1 cellular context compared by ENCODE assay signal in the genomic region with DNA sequence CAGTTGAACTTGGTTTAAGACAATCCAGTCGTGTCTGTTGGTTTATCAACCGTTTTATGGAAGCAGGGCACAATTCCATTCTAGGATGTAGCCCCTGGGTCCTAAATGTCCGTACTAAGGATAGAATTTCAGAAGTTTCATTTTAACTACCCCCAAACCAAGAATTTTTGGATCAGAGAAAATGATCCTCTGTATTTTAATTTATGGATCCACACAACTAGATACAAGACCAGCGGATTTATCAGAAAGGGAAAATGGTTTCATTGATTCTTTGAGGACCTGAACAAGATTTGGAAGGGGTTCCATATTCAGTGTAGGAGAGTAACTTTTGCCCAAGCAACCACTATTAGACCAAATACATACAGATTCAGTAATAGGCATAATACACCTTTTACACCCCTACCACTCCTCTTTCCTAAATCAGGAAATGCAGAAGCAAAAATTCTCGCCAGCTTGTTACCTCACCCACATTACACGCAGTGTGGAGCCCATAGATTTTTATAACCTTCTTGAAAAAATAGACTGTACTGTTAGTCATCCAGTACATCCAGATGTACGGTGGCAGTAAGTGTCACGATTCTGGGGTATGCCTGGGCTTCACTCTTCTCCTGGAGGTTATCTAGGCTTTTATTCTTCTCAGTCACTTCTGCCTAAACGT.
TF ChIP-seq lines count a peak whose summit lies in the region.

No MANE protein-coding gene starts in this region.

TF ChIP-seq in GM12878, 131 proteins besides CTCF, POLR2A, EP300 and RAD21:
- TF ChIP-seq JUND (IDR thresholded peaks at IDR 0.05; ENCODE audit: low read depth, low read length) (no peak), SMAD1 (IDR thresholded peaks at IDR 0.05; ENCODE audit: low read depth, partially characterized antibody) (no peak), ZNF384 (IDR thresholded peaks at IDR 0.05; ENCODE audit: borderline replicate concordance, low read depth, low read length) (no peak), SMARCA5 (IDR thresholded peaks at IDR 0.05) (no peak), RB1 (IDR thresholded peaks at IDR 0.05; ENCODE audit: borderline replicate concordance) (no peak), PAX8 (IDR thresholded peaks at IDR 0.05) (no peak), FOXK2 (IDR thresholded peaks at IDR 0.05) (no peak), YY1 (IDR thresholded peaks at IDR 0.05; ENCODE audit: low read depth, low read length) (no peak), ETV6 (conservative IDR thresholded peaks at IDR 0.05 in 1 of 2, IDR thresholded peaks at IDR 0.05 in 1 of 2; ENCODE audit: borderline replicate concordance in 1 of 2, low read depth in 1 of 2) (no peak), ZNF622 (IDR thresholded peaks at IDR 0.05) (no peak), FOXM1 (IDR thresholded peaks at IDR 0.05; ENCODE audit: low read depth, low read length) (no peak)
- TF ChIP-seq, protein P1, sequence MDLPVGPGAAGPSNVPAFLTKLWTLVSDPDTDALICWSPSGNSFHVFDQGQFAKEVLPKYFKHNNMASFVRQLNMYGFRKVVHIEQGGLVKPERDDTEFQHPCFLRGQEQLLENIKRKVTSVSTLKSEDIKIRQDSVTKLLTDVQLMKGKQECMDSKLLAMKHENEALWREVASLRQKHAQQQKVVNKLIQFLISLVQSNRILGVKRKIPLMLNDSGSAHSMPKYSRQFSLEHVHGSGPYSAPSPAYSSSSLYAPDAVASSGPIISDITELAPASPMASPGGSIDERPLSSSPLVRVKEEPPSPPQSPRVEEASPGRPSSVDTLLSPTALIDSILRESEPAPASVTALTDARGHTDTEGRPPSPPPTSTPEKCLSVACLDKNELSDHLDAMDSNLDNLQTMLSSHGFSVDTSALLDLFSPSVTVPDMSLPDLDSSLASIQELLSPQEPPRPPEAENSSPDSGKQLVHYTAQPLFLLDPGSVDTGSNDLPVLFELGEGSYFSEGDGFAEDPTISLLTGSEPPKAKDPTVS (IDR thresholded peaks at IDR 0.05; ENCODE audit: low read depth, low read length) = no peak
- TF ChIP-seq, protein P2, sequence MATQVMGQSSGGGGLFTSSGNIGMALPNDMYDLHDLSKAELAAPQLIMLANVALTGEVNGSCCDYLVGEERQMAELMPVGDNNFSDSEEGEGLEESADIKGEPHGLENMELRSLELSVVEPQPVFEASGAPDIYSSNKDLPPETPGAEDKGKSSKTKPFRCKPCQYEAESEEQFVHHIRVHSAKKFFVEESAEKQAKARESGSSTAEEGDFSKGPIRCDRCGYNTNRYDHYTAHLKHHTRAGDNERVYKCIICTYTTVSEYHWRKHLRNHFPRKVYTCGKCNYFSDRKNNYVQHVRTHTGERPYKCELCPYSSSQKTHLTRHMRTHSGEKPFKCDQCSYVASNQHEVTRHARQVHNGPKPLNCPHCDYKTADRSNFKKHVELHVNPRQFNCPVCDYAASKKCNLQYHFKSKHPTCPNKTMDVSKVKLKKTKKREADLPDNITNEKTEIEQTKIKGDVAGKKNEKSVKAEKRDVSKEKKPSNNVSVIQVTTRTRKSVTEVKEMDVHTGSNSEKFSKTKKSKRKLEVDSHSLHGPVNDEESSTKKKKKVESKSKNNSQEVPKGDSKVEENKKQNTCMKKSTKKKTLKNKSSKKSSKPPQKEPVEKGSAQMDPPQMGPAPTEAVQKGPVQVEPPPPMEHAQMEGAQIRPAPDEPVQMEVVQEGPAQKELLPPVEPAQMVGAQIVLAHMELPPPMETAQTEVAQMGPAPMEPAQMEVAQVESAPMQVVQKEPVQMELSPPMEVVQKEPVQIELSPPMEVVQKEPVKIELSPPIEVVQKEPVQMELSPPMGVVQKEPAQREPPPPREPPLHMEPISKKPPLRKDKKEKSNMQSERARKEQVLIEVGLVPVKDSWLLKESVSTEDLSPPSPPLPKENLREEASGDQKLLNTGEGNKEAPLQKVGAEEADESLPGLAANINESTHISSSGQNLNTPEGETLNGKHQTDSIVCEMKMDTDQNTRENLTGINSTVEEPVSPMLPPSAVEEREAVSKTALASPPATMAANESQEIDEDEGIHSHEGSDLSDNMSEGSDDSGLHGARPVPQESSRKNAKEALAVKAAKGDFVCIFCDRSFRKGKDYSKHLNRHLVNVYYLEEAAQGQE (IDR thresholded peaks at IDR 0.05; ENCODE audit: low read depth, low read length) = no peak
